ENCODE assay signal across 8 cellular contexts in genomic region chr9:91197232-91198181, GRCh38.
DNase-seq lines count a peak whose midpoint lies in the region; ATAC-seq, FAIRE-seq and TF ChIP-seq lines count a peak whose summit lies in the region.

No MANE protein-coding gene starts in this region.

- CTCF ChIA-PET in PC-9 (lab: Charles Lee), result no interaction called here
- CTCF ChIA-PET in activated naive CD4-positive, alpha-beta T cell treated with anti-CD3 and anti-CD28 coated beads for 36 hours (lab: Charles Lee), result no interaction called here

- TF ChIP-seq CTCF in PC-9 (conservative IDR thresholded peaks at IDR 0.05) (no peak), fibroblast of pulmonary artery (IDR thresholded peaks at IDR 0.05; ENCODE audit: low read length, missing control alignments) (no peak), pancreas (IDR thresholded peaks at IDR 0.05) (no peak)

- DNase-seq in GM04504 (ENCODE audit: low read depth), result peak; percentile 97
- peak; percentile 43 to 88 for DNase-seq in PC-9
- peak; percentile 99 for DNase-seq in fibroblast of pulmonary artery (ENCODE audit: low read depth)
- DNase-seq in pancreas, result peak in 4 of 6 donors; percentile 65 to 92 (median 89)
- no peak for DNase-seq in mesenteric fat pad (ENCODE audit: low spot score)
- DNase-seq in activated naive CD4-positive, alpha-beta T cell treated with anti-CD3 and anti-CD28 coated beads for 36 hours, result no peak
- DNase-seq in NCI-H524 (lab: John Stamatoyannopoulos, UW), result no peak

- peaks cover 6% of the 10 kb centered on the region; the same call in 1 of the 2 replicates for H3K79me2 ChIP-seq in PC-9 (ENCODE audit: low read depth)

- H4K20me1 ChIP-seq in PC-9 (ENCODE audit: insufficient read depth), result no peaks in the 10 kb centered on the region

- H3K9me2 ChIP-seq in PC-9 (ENCODE audit: insufficient read depth), result no peaks in the 10 kb centered on the region; the same call in 1 of the 2 replicates

- H3K4me1 ChIP-seq in PC-9 (replicated peaks; ENCODE audit: insufficient read depth), result peaks cover 62% of the 10 kb centered on the region
- peaks cover 42 to 55% (median 53%) of the 10 kb centered on the region in 3 donors for H3K4me1 ChIP-seq in pancreas

- peaks cover 7% of the 10 kb centered on the region; the same call in 1 of the 2 replicates for H3K9me3 ChIP-seq in PC-9 (ENCODE audit: insufficient read depth, low read depth)
- no peaks in the 10 kb centered on the region for H3K9me3 ChIP-seq in pancreas

- H3K36me3 Mint-ChIP-seq in activated naive CD4-positive, alpha-beta T cell treated with anti-CD3 and anti-CD28 coated beads for 36 hours (ENCODE audit: low read depth), result peaks cover 18% of the 10 kb centered on the region

- no peak overlapping the region for H3K27ac Mint-ChIP-seq in activated naive CD4-positive, alpha-beta T cell treated with anti-CD3 and anti-CD28 coated beads for 36 hours

- intact Hi-C loops in PC-9 (cut with micrococcal nuclease; ENCODE audit: unreplicated experiment), result loop anchor here (1.0 to 10.0 kb wide), 2 partner anchors 103 to 137 kb away; no protein-coding TSS in a partner anchor
- intact Hi-C loops in pancreas (cut with DNase I), result loop anchor here in 1 of 3 donors (10.0 kb wide), 1 partner anchor 227 kb away; the partner anchor contains the start of gene NFIL3
- intact Hi-C loops in activated naive CD4-positive, alpha-beta T cell treated with anti-CD3 and anti-CD28 coated beads for 36 hours (cut with micrococcal nuclease), result no loop called here

- no peak overlapping the region for H2AFZ ChIP-seq in PC-9

- peaks cover 19% of the 10 kb centered on the region for H3K9me3 Mint-ChIP-seq in activated naive CD4-positive, alpha-beta T cell treated with anti-CD3 and anti-CD28 coated beads for 36 hours

- peak overlapping the region; percentile 62 for H3K4me2 ChIP-seq in PC-9

- peaks cover 51% of the 10 kb centered on the region for H3K4me1 Mint-ChIP-seq in activated naive CD4-positive, alpha-beta T cell treated with anti-CD3 and anti-CD28 coated beads for 36 hours (ENCODE audit: low read depth)

- peak overlapping the region; percentile 90 for H3K27ac ChIP-seq in PC-9
- H3K27ac ChIP-seq in pancreas, result peak overlapping the region; percentile 69 to 100 (median 100)

- 10 to 18% methylated on average over 13 of the region's 13 CpGs for WGBS in pancreas, 2 donors

- POLR2A ChIA-PET in PC-9 (lab: Charles Lee; ENCODE audit: unreplicated experiment), result no interaction called here

- ATAC-seq in pancreas, result peak; percentile 69 to 81 (median 72)
- ATAC-seq in GM19395 (IDR thresholded peaks at IDR 0.05; ENCODE audit: unreplicated experiment), result no peak

- BruUV-seq in PC-9 (replicated peaks; lab: Mats Ljungman, UMichigan), result no TSS peak

- H3K4me3 ChIP-seq in PC-9 (peak overlapping the region; percentile 11; the same call in 1 of the 2 replicates), fibroblast of pulmonary artery (replicated peaks; ENCODE audit: low read depth, low read length) (no peak overlapping the region), pancreas (no peak overlapping the region)

- peak; percentile 96 for FAIRE-seq in pancreas (lab: Jason Lieb, UNC)

- H3K27me3 ChIP-seq in PC-9 (ENCODE audit: insufficient read depth, low read depth) (no peaks in the 10 kb centered on the region), pancreas (no peaks in the 10 kb centered on the region)

- no peak overlapping the region for H3K4me3 Mint-ChIP-seq in activated naive CD4-positive, alpha-beta T cell treated with anti-CD3 and anti-CD28 coated beads for 36 hours

- peaks cover 42% of the 10 kb centered on the region for H3F3A ChIP-seq in PC-9 (ENCODE audit: insufficient read depth, low read depth)

- no peaks in the 10 kb centered on the region for H3K27me3 Mint-ChIP-seq in activated naive CD4-positive, alpha-beta T cell treated with anti-CD3 and anti-CD28 coated beads for 36 hours (ENCODE audit: low read depth)

- no peaks in the 10 kb centered on the region for H3K36me3 ChIP-seq in PC-9 (ENCODE audit: low read depth)
- no peaks in the 10 kb centered on the region for H3K36me3 ChIP-seq in pancreas

Comparison
In these comparisons a context has a peak if more than half of its experiments do, and no peak if none do; other contexts are left out.
1. DNase-seq: peak in GM04504 (single experiment), PC-9 (2 of 2), fibroblast of pulmonary artery (single experiment) and pancreas (4 of 6); none in mesenteric fat pad (single experiment), activated naive CD4-positive, alpha-beta T cell treated with anti-CD3 and anti-CD28 coated beads for 36 hours (single experiment) and NCI-H524 (0 of 2).